ENCODE assay signal across 22 cellular contexts in the genomic region with DNA sequence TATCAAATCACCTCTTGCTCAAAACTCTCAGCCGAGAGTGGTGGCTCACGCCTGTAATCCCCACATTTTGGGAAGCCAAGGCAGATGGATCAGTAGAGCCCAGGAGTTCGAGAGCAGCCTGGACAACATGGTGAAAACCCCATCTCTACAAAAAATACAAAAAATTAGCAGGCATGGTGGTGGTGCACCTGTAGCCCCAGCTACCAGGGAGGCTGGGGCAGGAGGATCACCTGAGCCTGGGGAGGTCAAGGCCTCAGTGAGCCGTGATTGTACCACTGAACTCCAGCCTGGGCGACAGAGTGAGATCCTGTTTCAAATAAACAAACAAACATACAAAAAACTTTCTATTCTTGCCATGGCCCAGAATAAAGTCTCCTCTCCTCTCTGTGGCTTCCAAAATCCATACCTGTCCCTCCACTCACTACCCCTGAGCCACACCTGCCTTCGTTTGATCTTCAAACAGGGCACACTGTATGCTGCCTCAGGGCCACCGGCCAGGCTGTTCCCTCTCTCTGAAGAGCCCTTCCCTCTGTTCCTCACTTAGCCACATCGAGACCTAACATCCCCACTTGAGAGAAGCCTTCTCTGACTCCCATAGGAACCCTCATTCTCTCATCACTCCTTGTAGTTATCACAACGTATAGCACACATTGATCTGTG. TPM values are rescaled to one million over a fixed set of nuclear protein-coding genes. Genes with fewer than 3 reads are reported as not detected.
"Had no signal": no experiment of that assay in that cellular context is flagged by ENCODE, and none has a peak within 500 bp of the region (broad histone marks: within the 10 kb centered on the region; RNA-seq: fewer than 3 reads in every experiment).

No MANE protein-coding gene starts in this region.

- H3K4me3 Mint-ChIP-seq: activated CD4-positive, alpha-beta T cell treated with anti-CD3 and anti-CD28 coated beads, Interleukin-2, amount 10 ng/mL, durations not matched to agents 7 days and 5 days; activated CD8-positive, alpha-beta memory T cell treated with anti-CD3 and anti-CD28 coated beads, Interleukin-2, amount 10 ng/mL, durations not matched to agents 7 days and 5 days; activated CD8-positive, alpha-beta T cell treated with anti-CD3 and anti-CD28 coated beads for 36 hours; activated naive CD8-positive, alpha-beta T cell treated with anti-CD3 and anti-CD28 coated beads, Interleukin-2, amount 50 U/mL, for 24 hours; dendritic cell treated with granulocyte-macrophage colony-stimulating factor and Interleukin-4, amounts not matched to agents 40 ng/mL and 50 ng/mL, for 4 days; stimulated activated naive CD8-positive, alpha-beta T cell treated with anti-CD3 and anti-CD28 coated beads, Interleukin-15, Interleukin-2, amounts not matched to agents 100 ng/mL and 50 ng/mL, for 24 hours had no signal

- H3K27ac ChIP-seq: body of pancreas, cardiac muscle cell had no signal

- H3K27me3 ChIP-seq: body of pancreas, cardiac muscle cell, uterus had no signal

- H3K9me3 ChIP-seq: body of pancreas, uterus had no signal

- DNase-seq: activated CD4-positive, alpha-beta T cell treated with anti-CD3 and anti-CD28 coated beads, Interleukin-2, amount 10 ng/mL, durations not matched to agents 7 days and 5 days; activated CD4-positive, CD25-positive, alpha-beta regulatory T cell treated with anti-CD3 and anti-CD28 coated beads, Interleukin-2, amount 50 U/mL, for 72 hours; activated CD8-positive, alpha-beta memory T cell treated with anti-CD3 and anti-CD28 coated beads, Interleukin-2, amount 10 ng/mL, durations not matched to agents 7 days and 5 days; activated CD8-positive, alpha-beta T cell treated with anti-CD3 and anti-CD28 coated beads for 36 hours; activated effector memory CD4-positive, alpha-beta T cell treated with anti-CD3 and anti-CD28 coated beads, Interleukin-2, amount 50 U/mL, for 16 hours; activated naive CD4-positive, alpha-beta T cell treated with anti-CD3 and anti-CD28 coated beads, Interleukin-2, amount 50 U/mL, for 16 hours; activated naive CD8-positive, alpha-beta T cell treated with anti-CD3 and anti-CD28 coated beads, Interleukin-2, amount 50 U/mL, for 24 hours; activated T-cell treated with anti-CD3 and anti-CD28 coated beads for 4 hours; anterior cingulate cortex; body of pancreas; effector CD8-positive, alpha-beta T cell; hypothalamus; left cardiac atrium; posterior cingulate gyrus; stimulated activated CD4-positive, alpha-beta T cell treated with anti-CD3 and anti-CD28 coated beads, Interleukin-4, amount 100 ng/mL, for 4 hours; trophoblast cell; uterus had no signal

- H3K36me3 Mint-ChIP-seq: activated CD8-positive, alpha-beta memory T cell treated with anti-CD3 and anti-CD28 coated beads, Interleukin-2, amount 10 ng/mL, durations not matched to agents 7 days and 5 days had no signal

- H3K9me3 Mint-ChIP-seq: activated CD4-positive, alpha-beta T cell treated with anti-CD3 and anti-CD28 coated beads, Interleukin-2, amount 10 ng/mL, durations not matched to agents 7 days and 5 days; activated CD8-positive, alpha-beta T cell treated with anti-CD3 and anti-CD28 coated beads for 36 hours; activated naive CD8-positive, alpha-beta T cell treated with anti-CD3 and anti-CD28 coated beads, Interleukin-2, amount 50 U/mL, for 24 hours; dendritic cell treated with granulocyte-macrophage colony-stimulating factor and Interleukin-4, amounts not matched to agents 40 ng/mL and 50 ng/mL, for 4 days had no signal

- H3K36me3 ChIP-seq: cardiac muscle cell, uterus had no signal

- FAIRE-seq: frontal cortex had no signal

- H3K27ac Mint-ChIP-seq: activated CD4-positive, alpha-beta T cell treated with anti-CD3 and anti-CD28 coated beads, Interleukin-2, amount 10 ng/mL, durations not matched to agents 7 days and 5 days; activated CD8-positive, alpha-beta memory T cell treated with anti-CD3 and anti-CD28 coated beads, Interleukin-2, amount 10 ng/mL, durations not matched to agents 7 days and 5 days; activated CD8-positive, alpha-beta T cell treated with anti-CD3 and anti-CD28 coated beads for 36 hours; activated naive CD8-positive, alpha-beta T cell treated with anti-CD3 and anti-CD28 coated beads, Interleukin-2, amount 50 U/mL, for 24 hours; dendritic cell treated with granulocyte-macrophage colony-stimulating factor and Interleukin-4, amounts not matched to agents 40 ng/mL and 50 ng/mL, for 4 days; stimulated activated naive CD8-positive, alpha-beta T cell treated with anti-CD3 and anti-CD28 coated beads, Interleukin-15, Interleukin-2, amounts not matched to agents 100 ng/mL and 50 ng/mL, for 24 hours had no signal

- H3K4me3 ChIP-seq: body of pancreas, cardiac muscle cell, uterus had no signal

- ATAC-seq: activated CD8-positive, alpha-beta memory T cell treated with anti-CD3 and anti-CD28 coated beads, Interleukin-2, amount 10 ng/mL, durations not matched to agents 7 days and 5 days; activated CD8-positive, alpha-beta T cell treated with anti-CD3 and anti-CD28 coated beads for 36 hours; activated naive CD8-positive, alpha-beta T cell treated with anti-CD3 and anti-CD28 coated beads, Interleukin-2, amount 50 U/mL, for 24 hours; body of pancreas; left cardiac atrium had no signal

- H3K27me3 Mint-ChIP-seq: activated CD4-positive, alpha-beta T cell treated with anti-CD3 and anti-CD28 coated beads, Interleukin-2, amount 10 ng/mL, durations not matched to agents 7 days and 5 days; activated CD8-positive, alpha-beta memory T cell treated with anti-CD3 and anti-CD28 coated beads, Interleukin-2, amount 10 ng/mL, durations not matched to agents 7 days and 5 days; activated CD8-positive, alpha-beta T cell treated with anti-CD3 and anti-CD28 coated beads for 36 hours; activated naive CD8-positive, alpha-beta T cell treated with anti-CD3 and anti-CD28 coated beads, Interleukin-2, amount 50 U/mL, for 24 hours; stimulated activated naive CD8-positive, alpha-beta T cell treated with anti-CD3 and anti-CD28 coated beads, Interleukin-15, Interleukin-2, amounts not matched to agents 100 ng/mL and 50 ng/mL, for 24 hours had no signal

RNA-seq across cellular contexts. Expression of a gene that starts 10.1 kb away (rescaled TPM):
- polyA plus RNA-seq: neural cell had no signal

RNA-seq across cellular contexts. Expression of a gene that starts 12.9 kb away (rescaled TPM):
- polyA plus RNA-seq: neural cell had no signal

RNA-seq across cellular contexts. Expression of a gene that starts 26.0 kb away (rescaled TPM):
- polyA plus RNA-seq: neural cell had no signal
